In the genomic region with DNA sequence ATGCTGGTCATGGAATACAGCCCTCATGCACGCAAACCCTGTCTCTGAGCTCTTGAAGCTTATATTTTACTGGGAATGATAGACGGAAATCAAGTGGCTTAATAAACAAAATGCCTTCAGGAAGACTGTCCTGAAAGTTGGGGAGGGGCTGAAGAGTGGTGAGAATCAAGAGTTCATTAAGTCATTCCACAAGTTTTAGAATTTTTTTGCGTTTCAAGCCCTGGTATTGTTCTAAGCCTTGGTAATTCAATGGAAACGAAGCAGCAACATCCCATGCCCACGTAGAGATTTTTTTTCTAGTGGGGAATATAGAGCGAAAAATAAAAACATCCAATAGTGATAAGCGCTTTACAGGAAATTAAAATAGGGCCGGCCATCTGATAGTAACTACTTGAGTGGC, we compare ENCODE assay signal across 8 cellular contexts. TPM values are rescaled to one million over a fixed set of nuclear protein-coding genes. Genes with fewer than 3 reads are reported as not detected.
A peak's percentile ranks its signal among the peaks of the same experiment; 100 is the strongest.
DNase-seq lines count a peak whose midpoint lies in the region; ATAC-seq and TF ChIP-seq lines count a peak whose summit lies in the region.

No MANE protein-coding gene starts in this region.

- no peak for DNase-seq in A673 (ENCODE audit: low spot score)
- DNase-seq in choroid plexus epithelial cell (ENCODE audit: low read depth), result peak; percentile 4
- DNase-seq in naive B cell, result no peak
- no peak for DNase-seq in GM10266 (ENCODE audit: extremely low spot score)
- no peak for DNase-seq in iPS-NIHi11 (ENCODE audit: low spot score)
- DNase-seq in medulla oblongata (ENCODE audit: extremely low spot score), result no peak
- no peak for DNase-seq in NAMALWA (ENCODE audit: low spot score)

- TF ChIP-seq CTCF in A673 (conservative IDR thresholded peaks at IDR 0.05; ENCODE audit: low read depth, low read length) (no peak), choroid plexus epithelial cell (conservative IDR thresholded peaks at IDR 0.05; ENCODE audit: low read depth, low read length) (no peak), GM10266 (IDR thresholded peaks at IDR 0.05; ENCODE audit: control insufficient read depth, insufficient read depth, low read depth, missing control alignments) (no peak)

- no peaks in the 10 kb centered on the region for H3K27me3 Mint-ChIP-seq in IgD-negative memory B cell
- no peaks in the 10 kb centered on the region for H3K27me3 Mint-ChIP-seq in naive B cell

- POLR2A ChIA-PET in A673 (lab: Charles Lee; ENCODE audit: low non-redundant PET), result no interaction called here

- no peaks in the 10 kb centered on the region for H3K27me3 ChIP-seq in A673 (replicated peaks; ENCODE audit: insufficient read depth, low read depth, low read length, poor library complexity)

- intact Hi-C loops in A673 (cut with micrococcal nuclease; ENCODE audit: unreplicated experiment), result no loop called here

- CTCF ChIA-PET in A673 (lab: Charles Lee), result no interaction called here

- H3K36me3 ChIP-seq in A673 (ENCODE audit: insufficient read depth, low read length, poor library complexity, severe bottlenecking), result peaks cover 13% of the 10 kb centered on the region

- H3K36me3 Mint-ChIP-seq in IgD-negative memory B cell (peaks cover 7% of the 10 kb centered on the region), naive B cell (peaks cover 8 to 9% of the 10 kb centered on the region in 2 donors)

- peak overlapping the region; percentile 97 for H3K27ac ChIP-seq in A673 (ENCODE audit: low read depth, low read length, poor library complexity, severe bottlenecking)

- no TSS peak for BruUV-seq in A673 (replicated peaks; lab: Mats Ljungman, UMichigan)

- H3K4me3 ChIP-seq in A673 (ENCODE audit: low read depth, low read length, poor library complexity, severe bottlenecking) (peak overlapping the region; percentile 83), choroid plexus epithelial cell (ENCODE audit: low read depth, low read length) (peak overlapping the region; percentile 94)

- H3K27ac Mint-ChIP-seq in IgD-negative memory B cell (peak overlapping the region; percentile 100), naive B cell (peak overlapping the region; percentile 99 to 100 (median 100))

- H3K9me3 Mint-ChIP-seq in IgD-negative memory B cell, result no peaks in the 10 kb centered on the region
- H3K9me3 Mint-ChIP-seq in naive B cell, result peaks cover 0 to 1% (median 0%) of the 10 kb centered on the region in 7 donors

- H3K4me1 Mint-ChIP-seq in IgD-negative memory B cell, result peaks cover 24 to 39% (median 25%) of the 10 kb centered on the region in 3 donors
- peaks cover 40 to 54% (median 48%) of the 10 kb centered on the region in 3 donors for H3K4me1 Mint-ChIP-seq in naive B cell

- ATAC-seq in naive B cell (ENCODE audit: low read depth in 2 of 2), result no peak

- peak overlapping the region; percentile 95 to 100 (median 98) for H3K4me3 Mint-ChIP-seq in IgD-negative memory B cell
- peak overlapping the region; percentile 98 to 100 (median 100) for H3K4me3 Mint-ChIP-seq in naive B cell

- H3K4me1 ChIP-seq in A673 (ENCODE audit: insufficient read depth, low read length, poor library complexity, severe bottlenecking), result peaks cover 10% of the 10 kb centered on the region

- no peaks in the 10 kb centered on the region for H3K9me3 ChIP-seq in A673 (ENCODE audit: low read depth, low read length, poor library complexity, severe bottlenecking)

RNA-seq across cellular contexts. Expression of a gene that starts 0.5 kb away (rescaled TPM):
- 163 and 165 TPM in 2 replicates for total RNA-seq in A673 (2021)
- polyA plus RNA-seq in IgD-negative memory B cell (15.5 TPM), naive B cell (ENCODE audit: low read depth in 6 of 6) (10 to 100 TPM; 11.6 to 29.8 (median 17.9) TPM)

RNA-seq across cellular contexts. Expression of a gene that starts 1.8 kb away (rescaled TPM):
- total RNA-seq in A673 (2021), result 40.0 and 40.3 TPM in 2 replicates
- polyA plus RNA-seq in IgD-negative memory B cell, result 35.1 TPM
- polyA plus RNA-seq in naive B cell (ENCODE audit: low read depth in 6 of 6), result 10 to 100 TPM; 13.5 to 34.9 (median 22.3) TPM

RNA-seq across cellular contexts. Expression of a gene that starts 38.8 kb away (rescaled TPM):
- 26.8 and 33.6 TPM in 2 replicates for total RNA-seq in A673 (2021)
- polyA plus RNA-seq in IgD-negative memory B cell, result 67.4 TPM
- polyA plus RNA-seq in naive B cell (ENCODE audit: low read depth in 6 of 6), result 100 to 1,000 TPM in 1 of 6 donors, 10 to 100 TPM in 5; 65.8 to 110 (median 79.7) TPM

RNA-seq across cellular contexts. Expression of a gene that starts 39.2 kb away (rescaled TPM):
- 209 and 230 TPM in 2 replicates for total RNA-seq in A673 (2021)
- polyA plus RNA-seq in IgD-negative memory B cell (0.34 TPM), naive B cell (ENCODE audit: low read depth in 6 of 6) (not detected)

RNA-seq across cellular contexts. Expression of a gene that starts 45.6 kb away (rescaled TPM):
- 1.3 and 2.0 TPM in 2 replicates for total RNA-seq in A673 (2021)
- polyA plus RNA-seq in IgD-negative memory B cell (1.7 TPM), naive B cell (ENCODE audit: low read depth in 6 of 6) (1 to 10 TPM; 1.5 to 4.6 (median 2.1) TPM)
